Comparison of ENCODE assay signal across 8 cellular contexts in genomic region chr6:28657756-28658465, GRCh38.
DNase-seq lines count a peak whose midpoint lies in the region; ATAC-seq, FAIRE-seq and TF ChIP-seq lines count a peak whose summit lies in the region.

No MANE protein-coding gene starts in this region.

- H3K9me2 ChIP-seq in OCI-LY1 (ENCODE audit: low read depth, low read length), result no peaks in the 10 kb centered on the region

- H3K4me3 Mint-ChIP-seq in activated T-cell treated with anti-CD3 and anti-CD28 coated beads, Interleukin-2, amount 50 U/mL, for 72 hours, result peak overlapping the region; percentile 84 to 94

- peak; percentile 52 for ATAC-seq in HG03342 (IDR thresholded peaks at IDR 0.05; ENCODE audit: unreplicated experiment)
- peak; percentile 97 to 98 for ATAC-seq in activated T-cell treated with anti-CD3 and anti-CD28 coated beads, Interleukin-2, amount 50 U/mL, for 72 hours (replicated peaks in 1 of 2)

- H3K27me3 ChIP-seq in OCI-LY1 (ENCODE audit: insufficient read depth, low read length) (no peaks in the 10 kb centered on the region), neuron (ENCODE audit: insufficient read depth, low read length) (peaks cover 16% of the 10 kb centered on the region)

- no peaks in the 10 kb centered on the region for H3K9me3 ChIP-seq in OCI-LY1 (ENCODE audit: low read length)
- H3K9me3 ChIP-seq in neuron (ENCODE audit: low read length), result no peaks in the 10 kb centered on the region

- H3K36me3 ChIP-seq in OCI-LY1 (ENCODE audit: insufficient read depth, low read length), result no peaks in the 10 kb centered on the region
- no peaks in the 10 kb centered on the region for H3K36me3 ChIP-seq in neuron (ENCODE audit: insufficient read depth, low read length)

- no peaks in the 10 kb centered on the region for H3K79me2 ChIP-seq in OCI-LY1 (ENCODE audit: insufficient read depth, low read length)

- in situ Hi-C loops in G401 (cut with HindIII; ENCODE audit: low sequenced_read_pairs), result no loop called here

- H3K4me3 ChIP-seq in OCI-LY1 (ENCODE audit: low read depth, low read length, poor library complexity, severe bottlenecking) (peak overlapping the region; percentile 53), fibroblast of the aortic adventitia (ENCODE audit: low read depth, low read length) (peak overlapping the region; percentile 64), neuron (ENCODE audit: low read length) (peak overlapping the region; percentile 62)

- FAIRE-seq in urothelium cell line (lab: Jason Lieb, UNC), result no peak

- H3K36me3 Mint-ChIP-seq in activated T-cell treated with anti-CD3 and anti-CD28 coated beads, Interleukin-2, amount 50 U/mL, for 72 hours (ENCODE audit: insufficient read depth in 2 of 2), result peaks cover 7% of the 10 kb centered on the region in 2 donors

- H3F3A ChIP-seq in OCI-LY1 (ENCODE audit: insufficient read depth, low read length), result no peaks in the 10 kb centered on the region

- H2AFZ ChIP-seq in OCI-LY1 (ENCODE audit: low read length) (no peak overlapping the region), neuron (ENCODE audit: low read depth, low read length) (peak overlapping the region; percentile 79)

- peak overlapping the region; percentile 98 for H3K27ac Mint-ChIP-seq in activated T-cell treated with anti-CD3 and anti-CD28 coated beads, Interleukin-2, amount 50 U/mL, for 72 hours

- no peaks in the 10 kb centered on the region for H3K9me3 Mint-ChIP-seq in activated T-cell treated with anti-CD3 and anti-CD28 coated beads, Interleukin-2, amount 50 U/mL, for 72 hours

- H3K27ac ChIP-seq in OCI-LY1 (ENCODE audit: low read depth, low read length, poor library complexity, severe bottlenecking), result no peak overlapping the region

- H3K4me2 ChIP-seq in OCI-LY1 (ENCODE audit: low read length), result peak overlapping the region; percentile 66

- H3K27me3 Mint-ChIP-seq in activated T-cell treated with anti-CD3 and anti-CD28 coated beads, Interleukin-2, amount 50 U/mL, for 72 hours (ENCODE audit: low read depth), result peaks cover 60% of the 10 kb centered on the region

- H3K4me1 Mint-ChIP-seq in activated T-cell treated with anti-CD3 and anti-CD28 coated beads, Interleukin-2, amount 50 U/mL, for 72 hours (ENCODE audit: low read depth), result peaks cover 31% of the 10 kb centered on the region

- no peak overlapping the region for H3K9ac ChIP-seq in OCI-LY1 (ENCODE audit: low read length)

- H3K4me1 ChIP-seq in OCI-LY1 (ENCODE audit: insufficient read depth, low read length, severe bottlenecking) (peaks cover 20% of the 10 kb centered on the region), neuron (ENCODE audit: insufficient read depth, low read length) (peaks cover 9% of the 10 kb centered on the region)

- no peaks in the 10 kb centered on the region for H4K20me1 ChIP-seq in OCI-LY1 (ENCODE audit: insufficient read depth, low read length)

- TF ChIP-seq CTCF in OCI-LY1 (IDR thresholded peaks at IDR 0.05; ENCODE audit: low read length), result no peak
- TF ChIP-seq CTCF in fibroblast of the aortic adventitia (IDR thresholded peaks at IDR 0.05; ENCODE audit: insufficient read depth, low read length), result no peak

- DNase-seq in G401 (ENCODE audit: low spot score) (peak; percentile 87), fibroblast of the aortic adventitia (ENCODE audit: low read depth) (peak; percentile 81), urothelium cell line (ENCODE audit: low spot score) (peak; percentile 58), NCI-H187 (lab: John Stamatoyannopoulos, UW) (no peak)
- DNase-seq in activated T-cell treated with anti-CD3 and anti-CD28 coated beads, Interleukin-2, amount 50 U/mL, for 72 hours, result peak; percentile 59 to 63

Comparison
In these comparisons a context has a peak if more than half of its experiments do, and no peak if none do; other contexts are left out.
1. DNase-seq: peak in G401 (single experiment), activated T-cell treated with anti-CD3 and anti-CD28 coated beads, Interleukin-2, amount 50 U/mL, for 72 hours (2 of 2), fibroblast of the aortic adventitia (single experiment) and urothelium cell line (single experiment); none in NCI-H187 (0 of 2).
2. Peak in every context shown above with its lines, with median percentiles within 50 percentile points of each other: H3K4me3 ChIP-seq.